In the genomic region with DNA sequence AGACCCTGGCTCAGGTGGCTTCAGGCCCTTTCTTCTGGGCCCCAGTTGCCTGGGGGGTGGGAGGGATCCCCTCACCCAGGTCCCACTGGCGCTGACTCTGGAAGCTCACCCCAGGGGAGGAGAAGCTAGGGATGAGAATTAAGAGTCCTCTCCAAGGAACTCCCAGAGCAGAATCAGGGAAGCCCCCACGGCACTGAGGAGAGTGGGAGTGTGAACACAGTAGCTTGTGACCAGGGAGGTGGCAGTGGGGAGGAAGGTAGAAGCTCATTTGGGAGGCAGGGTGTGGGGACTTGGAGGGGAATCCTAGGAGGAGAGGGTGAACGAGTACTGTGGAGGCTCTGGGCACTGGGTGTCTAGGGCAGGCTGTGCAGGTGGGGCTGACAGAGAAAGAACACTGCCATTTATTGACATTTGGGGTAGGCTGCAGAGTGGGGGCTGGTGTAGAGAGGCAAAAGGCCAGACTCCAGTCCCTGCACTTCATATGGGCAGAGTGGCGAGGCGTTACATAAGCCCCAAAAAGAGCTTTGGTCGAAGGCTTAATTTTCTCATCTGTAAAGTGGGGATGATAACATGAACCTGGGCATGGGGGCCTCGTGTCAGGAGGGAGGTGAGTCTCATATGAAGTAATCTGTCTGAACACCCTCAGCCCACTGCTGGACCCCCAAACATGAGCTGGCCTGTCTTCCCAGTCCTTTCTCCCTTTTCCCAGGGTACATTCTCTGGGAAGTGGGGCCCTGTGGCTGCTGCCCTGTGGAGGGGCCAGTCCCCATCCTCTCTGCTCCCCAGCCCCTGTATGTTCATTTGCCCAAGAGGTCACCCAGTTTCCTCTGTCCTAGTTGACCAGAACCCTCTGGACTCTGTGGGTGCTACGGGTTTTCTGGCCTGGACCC, we compare ENCODE assay signal across 22 cellular contexts.
DNase-seq lines count a peak whose midpoint lies in the region; TF ChIP-seq lines count a peak whose summit lies in the region.
"Had no signal": no experiment of that assay in that cellular context is flagged by ENCODE, and none has a peak within 500 bp of the region (broad histone marks: within the 10 kb centered on the region; RNA-seq: fewer than 3 reads in every experiment).

No MANE protein-coding gene starts in this region.

- H3K18ac ChIP-seq in mesendoderm (ENCODE audit: low read length) = no peak overlapping the region

- H2BK120ac ChIP-seq in mesendoderm (ENCODE audit: low read depth, low read length) = no peak overlapping the region

- H3K9me3 Mint-ChIP-seq in CD14-positive monocyte (no peaks in the 10 kb centered on the region), progenitor cell of endocrine pancreas (ENCODE audit: low read depth) (no peaks in the 10 kb centered on the region)
- no peaks in the 10 kb centered on the region for H3K9me3 Mint-ChIP-seq in T-helper 2 cell treated with Interferon-gamma antibody and Interleukin-4, amounts not matched to agents 5 μg/mL and 100 μg/mL, for 36 hours
- H3K9me3 Mint-ChIP-seq: activated CD4-positive, alpha-beta T cell treated with anti-CD3 and anti-CD28 coated beads, Interleukin-2, amount 10 ng/mL, durations not matched to agents 24 days and 14 days; activated naive CD8-positive, alpha-beta T cell treated with anti-CD3 and anti-CD28 coated beads, Interleukin-2, amount 50 U/mL, for 24 hours; activated T-cell treated with anti-CD3 and anti-CD28 coated beads, Interleukin-2, amount 50 U/mL, for 24 hours; natural killer cell had no signal

- H3K27me3 ChIP-seq in SJSA1 (replicated peaks) = no peaks in the 10 kb centered on the region
- no peaks in the 10 kb centered on the region for H3K27me3 ChIP-seq in mesendoderm (ENCODE audit: insufficient read depth, low read length, poor library complexity)
- H3K27me3 ChIP-seq: sigmoid colon, testis had no signal

- peaks cover 88% of the 10 kb centered on the region for H3K4me1 ChIP-seq in SJSA1 (replicated peaks)
- H3K4me1 ChIP-seq in mesendoderm (ENCODE audit: control insufficient read depth, low read depth, low read length) = no peaks in the 10 kb centered on the region
- H3K4me1 ChIP-seq: A549, left ventricle myocardium inferior, testis had no signal

- H3K27ac ChIP-seq in SJSA1 (peak overlapping the region; percentile 82), mesendoderm (ENCODE audit: low read depth, low read length) (no peak overlapping the region)
- H3K27ac ChIP-seq: A549, HL-60, left ventricle myocardium inferior, sigmoid colon, testis, WERI-Rb-1 had no signal

- no peak overlapping the region for H4K8ac ChIP-seq in mesendoderm (ENCODE audit: low read depth, low read length)

- no peak overlapping the region for H3K4me2 ChIP-seq in mesendoderm (ENCODE audit: low read length)
- H3K4me2 ChIP-seq: A549 had no signal

- no peak overlapping the region for H3K4me3 Mint-ChIP-seq in CD14-positive monocyte
- no peak overlapping the region for H3K4me3 Mint-ChIP-seq in progenitor cell of endocrine pancreas (ENCODE audit: low read depth)
- H3K4me3 Mint-ChIP-seq in T-helper 2 cell treated with Interferon-gamma antibody and Interleukin-4, amounts not matched to agents 5 μg/mL and 100 μg/mL, for 36 hours = no peak overlapping the region
- H3K4me3 Mint-ChIP-seq: activated CD4-positive, alpha-beta T cell treated with anti-CD3 and anti-CD28 coated beads, Interleukin-2, amount 10 ng/mL, durations not matched to agents 24 days and 14 days; activated naive CD8-positive, alpha-beta T cell treated with anti-CD3 and anti-CD28 coated beads, Interleukin-2, amount 50 U/mL, for 24 hours; activated T-cell treated with anti-CD3 and anti-CD28 coated beads, Interleukin-2, amount 50 U/mL, for 24 hours; natural killer cell had no signal

- no peak overlapping the region for H3K4me3 ChIP-seq in SJSA1
- no peak overlapping the region for H3K4me3 ChIP-seq in mesendoderm (ENCODE audit: low read length)
- H3K4me3 ChIP-seq: A549, left ventricle myocardium inferior, sigmoid colon, testis had no signal

- peak overlapping the region in 1 of 7 donors; percentile 23 for H3K27ac Mint-ChIP-seq in CD14-positive monocyte
- peak overlapping the region; percentile 51 for H3K27ac Mint-ChIP-seq in progenitor cell of endocrine pancreas
- no peak overlapping the region for H3K27ac Mint-ChIP-seq in T-helper 2 cell treated with Interferon-gamma antibody and Interleukin-4, amounts not matched to agents 5 μg/mL and 100 μg/mL, for 36 hours
- H3K27ac Mint-ChIP-seq: activated CD4-positive, alpha-beta T cell treated with anti-CD3 and anti-CD28 coated beads, Interleukin-2, amount 10 ng/mL, durations not matched to agents 24 days and 14 days; activated naive CD8-positive, alpha-beta T cell treated with anti-CD3 and anti-CD28 coated beads, Interleukin-2, amount 50 U/mL, for 24 hours; activated T-cell treated with anti-CD3 and anti-CD28 coated beads, Interleukin-2, amount 50 U/mL, for 24 hours; natural killer cell had no signal

- H3K36me3 Mint-ChIP-seq in CD14-positive monocyte (no peaks in the 10 kb centered on the region), progenitor cell of endocrine pancreas (ENCODE audit: insufficient read depth) (no peaks in the 10 kb centered on the region)
- H3K36me3 Mint-ChIP-seq in T-helper 2 cell treated with Interferon-gamma antibody and Interleukin-4, amounts not matched to agents 5 μg/mL and 100 μg/mL, for 36 hours (ENCODE audit: low read depth) = no peaks in the 10 kb centered on the region
- H3K36me3 Mint-ChIP-seq: natural killer cell had no signal

- H3K27me3 Mint-ChIP-seq in CD14-positive monocyte (ENCODE audit: low read depth in 3 of 3) (peaks cover 3 to 4% (median 4%) of the 10 kb centered on the region in 3 donors), progenitor cell of endocrine pancreas (no peaks in the 10 kb centered on the region)
- H3K27me3 Mint-ChIP-seq in T-helper 2 cell treated with Interferon-gamma antibody and Interleukin-4, amounts not matched to agents 5 μg/mL and 100 μg/mL, for 36 hours (ENCODE audit: low read depth) = peaks cover 6% of the 10 kb centered on the region
- H3K27me3 Mint-ChIP-seq: activated naive CD8-positive, alpha-beta T cell treated with anti-CD3 and anti-CD28 coated beads, Interleukin-2, amount 50 U/mL, for 24 hours; activated T-cell treated with anti-CD3 and anti-CD28 coated beads, Interleukin-2, amount 50 U/mL, for 24 hours had no signal

- no peak overlapping the region for H3K4ac ChIP-seq in mesendoderm (ENCODE audit: low read depth, low read length)

- DNase-seq in CD14-positive monocyte (ENCODE audit: low spot score) = peak; percentile 28
- DNase-seq in SJSA1 (ENCODE audit: low read depth in 1 of 2, low spot score in 2 of 2) = no peak
- no peak for DNase-seq in mesendoderm
- no peak for DNase-seq in progenitor cell of endocrine pancreas (ENCODE audit: low spot score, unreplicated experiment)
- no peak for DNase-seq in DMS 273 (lab: John Stamatoyannopoulos, UW; ENCODE audit: unreplicated experiment)
- no peak for DNase-seq in inferior parietal cortex (ENCODE audit: extremely low spot score)
- DNase-seq in T-helper 2 cell treated with Interferon-gamma antibody and Interleukin-4, amounts not matched to agents 5 μg/mL and 100 μg/mL, for 36 hours (ENCODE audit: low spot score) = no peak
- DNase-seq in central memory CD4-positive, alpha-beta T cell = no peak
- DNase-seq: activated CD4-positive, alpha-beta T cell treated with anti-CD3 and anti-CD28 coated beads, Interleukin-2, amount 10 ng/mL, durations not matched to agents 24 days and 14 days; activated gamma-delta T cell treated with Interleukin-2 at 50 U/mL for 16 hours; activated naive CD8-positive, alpha-beta T cell treated with anti-CD3 and anti-CD28 coated beads, Interleukin-2, amount 50 U/mL, for 24 hours; activated T-cell treated with anti-CD3 and anti-CD28 coated beads, Interleukin-2, amount 50 U/mL, for 24 hours; Kasumi-1; left ventricle myocardium inferior; midbrain; natural killer cell; sigmoid colon; stimulated activated naive CD4-positive, alpha-beta T cell treated with Interleukin-2 at 50 U/mL for 16 hours; testis; WERI-Rb-1 had no signal

- peaks cover 8% of the 10 kb centered on the region for H3K4me1 Mint-ChIP-seq in CD14-positive monocyte
- H3K4me1 Mint-ChIP-seq in progenitor cell of endocrine pancreas (ENCODE audit: low read depth) = peaks cover 49% of the 10 kb centered on the region
- no peaks in the 10 kb centered on the region for H3K4me1 Mint-ChIP-seq in T-helper 2 cell treated with Interferon-gamma antibody and Interleukin-4, amounts not matched to agents 5 μg/mL and 100 μg/mL, for 36 hours (ENCODE audit: low read depth)
- H3K4me1 Mint-ChIP-seq: activated CD4-positive, alpha-beta T cell treated with anti-CD3 and anti-CD28 coated beads, Interleukin-2, amount 10 ng/mL, durations not matched to agents 24 days and 14 days; activated naive CD8-positive, alpha-beta T cell treated with anti-CD3 and anti-CD28 coated beads, Interleukin-2, amount 50 U/mL, for 24 hours had no signal

- no peaks in the 10 kb centered on the region for H3K79me2 ChIP-seq in mesendoderm (ENCODE audit: control insufficient read depth, insufficient read depth, low read length)

- WGBS in mesendoderm (ENCODE audit: extremely low coverage, insufficient coverage, low lambda C conversion rate) = no CpG with 5 or more reads among the region's 8 CpGs

- no peak overlapping the region for H3K23ac ChIP-seq in mesendoderm (ENCODE audit: low read length)

- H3K36me3 ChIP-seq in SJSA1 (no peaks in the 10 kb centered on the region), mesendoderm (ENCODE audit: control insufficient read depth, insufficient read depth, low read length) (no peaks in the 10 kb centered on the region)
- H3K36me3 ChIP-seq: left ventricle myocardium inferior, sigmoid colon, WERI-Rb-1 had no signal

- intact Hi-C loops in CD14-positive monocyte (cut with micrococcal nuclease) = no loop called here

- H3K56ac ChIP-seq in mesendoderm (ENCODE audit: low read length) = peak overlapping the region; percentile 37

- H2AK5ac ChIP-seq in mesendoderm (ENCODE audit: low read length) = no peak overlapping the region

- H3K9ac ChIP-seq in mesendoderm (ENCODE audit: low read length) = no peak overlapping the region

- no peak for TF ChIP-seq CTCF in CD14-positive monocyte (IDR thresholded peaks at IDR 0.05)
- TF ChIP-seq CTCF in progenitor cell of endocrine pancreas (IDR thresholded peaks at IDR 0.05; ENCODE audit: unreplicated experiment) = no peak

- H4K5ac ChIP-seq in mesendoderm (ENCODE audit: low read length) = no peak overlapping the region

- no peaks in the 10 kb centered on the region for H3K9me3 ChIP-seq in SJSA1 (replicated peaks)
- H3K9me3 ChIP-seq: A549, left ventricle myocardium inferior, sigmoid colon, testis had no signal

- no peak overlapping the region for H2BK15ac ChIP-seq in mesendoderm (replicated peaks; ENCODE audit: low read depth)

- no peaks in the 10 kb centered on the region for H3K79me1 ChIP-seq in mesendoderm (ENCODE audit: low read length)

- H2BK5ac ChIP-seq in mesendoderm (ENCODE audit: low read length) = no peak overlapping the region
